ENCODE assay signal across 9 cellular contexts in genomic region chr5:120388016-120388781, GRCh38.
DNase-seq lines count a peak whose midpoint lies in the region; ATAC-seq and TF ChIP-seq lines count a peak whose summit lies in the region.
"Had no signal": no experiment of that assay in that cellular context is flagged by ENCODE, and none has a peak within 500 bp of the region (broad histone marks: within the 10 kb centered on the region; RNA-seq: fewer than 3 reads in every experiment).

No MANE protein-coding gene starts in this region.

- peak overlapping the region; percentile 73 for H3K9ac ChIP-seq in skeletal muscle satellite cell (ENCODE audit: low read depth, low read length)

- peak overlapping the region; percentile 60 to 75 for H3K27ac ChIP-seq in coronary artery

- H3K4me3 ChIP-seq in NB4 (ENCODE audit: low read depth, low read length) (no peak overlapping the region), coronary artery (no peak overlapping the region), skeletal muscle satellite cell (ENCODE audit: low read length) (no peak overlapping the region)

- H3K27me3 ChIP-seq in skeletal muscle satellite cell (ENCODE audit: control insufficient read depth, insufficient read depth, low read length), result no peaks in the 10 kb centered on the region

- H3K36me3 ChIP-seq in skeletal muscle satellite cell (ENCODE audit: insufficient read depth, low read length), result no peaks in the 10 kb centered on the region

- ATAC-seq in GM21447 (IDR thresholded peaks at IDR 0.05; ENCODE audit: unreplicated experiment), result peak; percentile 72
- no peak for ATAC-seq in GM18873 (IDR thresholded peaks at IDR 0.05; ENCODE audit: low FRiP score, unreplicated experiment)
- ATAC-seq in HG03095 (IDR thresholded peaks at IDR 0.05; ENCODE audit: unreplicated experiment), result no peak

- TF ChIP-seq CTCF in NB4 (IDR thresholded peaks at IDR 0.05; ENCODE audit: low read depth, low read length), result no peak
- no peak for TF ChIP-seq CTCF in coronary artery (IDR thresholded peaks at IDR 0.05)

- peak overlapping the region; percentile 43 for H3K4me2 ChIP-seq in skeletal muscle satellite cell (ENCODE audit: low read length)

- no peaks in the 10 kb centered on the region for H3K9me3 ChIP-seq in skeletal muscle satellite cell (replicated peaks; ENCODE audit: low read length)

- DNase-seq in NB4 (ENCODE audit: low read depth), result peak; percentile 89
- no peak for DNase-seq in coronary artery (ENCODE audit: low spot score)
- no peak for DNase-seq in stimulated activated CD4-positive, alpha-beta T cell treated with anti-CD3 and anti-CD28 coated beads, Interleukin-4, amount 100 ng/mL, for 4 hours
- DNase-seq in activated CD4-positive, alpha-beta T cell treated with anti-CD3 and anti-CD28 coated beads, Interleukin-2, amount 50 U/mL, for 1 hour, result no peak
- DNase-seq: H9 had no signal

- H3K4me1 ChIP-seq in skeletal muscle satellite cell (ENCODE audit: control insufficient read depth, insufficient read depth, low read length), result peaks cover 26% of the 10 kb centered on the region

- TF ChIP-seq POLR2A in NB4 (IDR thresholded peaks at IDR 0.05; ENCODE audit: extremely low read depth, insufficient read length), result no peak
